ENCODE assay signal across 8 cellular contexts in the genomic region with DNA sequence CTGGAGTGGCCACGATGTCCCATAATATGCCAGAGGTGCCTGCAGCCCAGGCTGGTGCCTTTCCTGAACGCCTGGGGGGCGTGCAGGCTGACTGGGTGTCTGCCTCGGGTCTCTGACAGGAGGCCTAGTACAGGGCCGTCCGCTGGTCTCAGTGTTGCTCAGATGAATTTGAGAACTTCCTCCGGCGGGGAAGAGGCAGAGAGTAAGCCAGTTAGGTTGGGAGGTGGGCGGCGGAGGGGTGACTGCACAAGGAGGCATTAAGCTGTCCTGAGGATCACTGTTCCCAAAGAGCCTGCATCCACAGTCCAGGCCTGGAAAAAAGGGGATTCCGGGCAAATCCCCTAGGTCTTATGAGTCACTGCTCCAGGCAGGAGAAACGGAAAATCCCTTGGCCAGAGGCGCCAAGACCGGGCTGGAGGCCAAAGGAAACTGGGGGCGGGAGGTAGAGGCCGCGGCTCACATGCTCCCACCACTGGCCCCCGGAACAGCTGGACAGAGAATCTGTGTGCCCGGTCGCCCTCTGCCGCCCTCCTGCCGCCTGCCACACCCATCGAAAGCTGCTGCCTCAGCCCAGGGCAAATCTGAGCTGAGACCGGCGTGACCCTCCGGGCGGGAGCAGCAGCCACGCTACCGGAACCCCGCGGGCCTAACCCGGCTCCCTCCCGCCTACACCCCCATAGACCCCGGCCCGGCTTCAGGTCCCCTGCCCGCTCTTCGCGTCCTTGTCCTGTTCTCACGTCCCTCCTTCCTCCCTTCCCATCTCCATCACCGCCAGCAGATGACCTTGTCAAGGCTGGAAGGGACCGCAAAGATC. TPM values are rescaled to one million over a fixed set of nuclear protein-coding genes. Genes with fewer than 3 reads are reported as not detected.
A peak's percentile ranks its signal among the peaks of the same experiment; 100 is the strongest.
DNase-seq lines count a peak whose midpoint lies in the region; ATAC-seq and TF ChIP-seq lines count a peak whose summit lies in the region.

No MANE protein-coding gene starts in this region.

- in situ Hi-C loops in G401 (cut with HindIII; ENCODE audit: low sequenced_read_pairs) = no loop called here

- H3K4me1 Mint-ChIP-seq in activated naive CD4-positive, alpha-beta T cell treated with anti-CD3 and anti-CD28 coated beads, Interleukin-2, amount 50 U/mL, for 24 hours = peaks cover 46% of the 10 kb centered on the region
- H3K4me1 Mint-ChIP-seq in neural crest cell = peaks cover 11% of the 10 kb centered on the region

- peak overlapping the region; percentile 88 for H3K4me3 Mint-ChIP-seq in activated naive CD4-positive, alpha-beta T cell treated with anti-CD3 and anti-CD28 coated beads, Interleukin-2, amount 50 U/mL, for 24 hours
- H3K4me3 Mint-ChIP-seq in neural crest cell = peak overlapping the region; percentile 62

- H2AFZ ChIP-seq in MM.1S (ENCODE audit: low read length) = no peak overlapping the region

- peak overlapping the region; percentile 100 for H3K9ac ChIP-seq in MM.1S (ENCODE audit: low read length)

- H3K27ac Mint-ChIP-seq in activated naive CD4-positive, alpha-beta T cell treated with anti-CD3 and anti-CD28 coated beads, Interleukin-2, amount 50 U/mL, for 24 hours = peak overlapping the region; percentile 92
- H3K27ac Mint-ChIP-seq in neural crest cell (ENCODE audit: unreplicated experiment) = no peak overlapping the region

- H3K4me1 ChIP-seq in MM.1S (ENCODE audit: low read length) (peaks cover 28% of the 10 kb centered on the region), aorta (ENCODE audit: control insufficient read depth in 1 of 2, insufficient read depth in 2 of 2, low read length in 2 of 2) (peaks cover 0 to 3% of the 10 kb centered on the region in 2 donors)

- H3K36me3 Mint-ChIP-seq in activated naive CD4-positive, alpha-beta T cell treated with anti-CD3 and anti-CD28 coated beads, Interleukin-2, amount 50 U/mL, for 24 hours = no peaks in the 10 kb centered on the region
- H3K36me3 Mint-ChIP-seq in neural crest cell (ENCODE audit: low read depth) = no peaks in the 10 kb centered on the region

- H3K9me2 ChIP-seq in MM.1S (replicated peaks; ENCODE audit: insufficient read depth, low read length) = no peaks in the 10 kb centered on the region

- no peaks in the 10 kb centered on the region for H4K20me1 ChIP-seq in MM.1S (ENCODE audit: insufficient read depth, low read length)

- H3K9me3 ChIP-seq in MM.1S (replicated peaks; ENCODE audit: insufficient read depth, low read length) = no peaks in the 10 kb centered on the region
- no peaks in the 10 kb centered on the region for H3K9me3 ChIP-seq in aorta (ENCODE audit: control insufficient read depth, low read length)

- 0 to 2% methylated on average over 35 to 41 of the region's 41 CpGs for WGBS in aorta, 2 donors

- H3K27ac ChIP-seq in MM.1S (ENCODE audit: low read length) (peak overlapping the region; percentile 99), aorta (ENCODE audit: low read depth in 1 of 2, low read length in 2 of 2) (peak overlapping the region; percentile 37 to 90)

- DNase-seq in G401 (ENCODE audit: low spot score) = peak; percentile 58
- peak; percentile 85 for DNase-seq in MM.1S
- DNase-seq in globus pallidus (ENCODE audit: low spot score) = peak; percentile 86
- no peak for DNase-seq in neural crest cell (ENCODE audit: low read depth, low spot score)
- peak; percentile 96 to 99 for DNase-seq in aorta
- DNase-seq in NCI-H187 (lab: John Stamatoyannopoulos, UW) = no peak

- H3K27me3 ChIP-seq in MM.1S (replicated peaks; ENCODE audit: insufficient read depth, low read length) (no peaks in the 10 kb centered on the region), aorta (ENCODE audit: control insufficient read depth in 1 of 2, insufficient read depth in 2 of 2, low read length in 1 of 2) (no peaks in the 10 kb centered on the region)

- H3K4me3 ChIP-seq in MM.1S (ENCODE audit: low read length) = peak overlapping the region; percentile 92
- peak overlapping the region; percentile 4 to 88 for H3K4me3 ChIP-seq in aorta (ENCODE audit: low read length in 2 of 2)

- intact Hi-C loops in aorta (cut with DNase I) = loop anchor here in 1 of 2 donors (1.0 to 5.0 kb wide), 3 partner anchors 22 to 360 kb away; a partner anchor contains a TSS

- peak; percentile 81 for ATAC-seq in aorta (ENCODE audit: low FRiP score)
- no peak for ATAC-seq in HG03196 (IDR thresholded peaks at IDR 0.05; ENCODE audit: unreplicated experiment)

- H3K27me3 Mint-ChIP-seq in activated naive CD4-positive, alpha-beta T cell treated with anti-CD3 and anti-CD28 coated beads, Interleukin-2, amount 50 U/mL, for 24 hours = no peaks in the 10 kb centered on the region
- peaks cover 60% of the 10 kb centered on the region for H3K27me3 Mint-ChIP-seq in neural crest cell (ENCODE audit: low read depth)

- no peak for TF ChIP-seq CTCF in MM.1S (IDR thresholded peaks at IDR 0.05; ENCODE audit: low read length)
- no peak for TF ChIP-seq CTCF in neural crest cell (conservative IDR thresholded peaks at IDR 0.05)

- H3K9me3 Mint-ChIP-seq in activated naive CD4-positive, alpha-beta T cell treated with anti-CD3 and anti-CD28 coated beads, Interleukin-2, amount 50 U/mL, for 24 hours = no peaks in the 10 kb centered on the region
- no peaks in the 10 kb centered on the region for H3K9me3 Mint-ChIP-seq in neural crest cell

- peak overlapping the region; percentile 97 for H3K4me2 ChIP-seq in MM.1S (ENCODE audit: low read depth, low read length)

- peaks cover 4% of the 10 kb centered on the region; the same call in 1 of the 2 replicates for H3K36me3 ChIP-seq in MM.1S (replicated peaks; ENCODE audit: insufficient read depth, low read length)
- H3K36me3 ChIP-seq in aorta (ENCODE audit: control insufficient read depth in 1 of 2, insufficient read depth in 2 of 2, low read length in 1 of 2) = no peaks in the 10 kb centered on the region

- H3K79me2 ChIP-seq in MM.1S (ENCODE audit: low read length) = peaks cover 35% of the 10 kb centered on the region

- H3F3A ChIP-seq in MM.1S (ENCODE audit: insufficient read depth, low read length) = peaks cover 45% of the 10 kb centered on the region

RNA-seq across cellular contexts. Expression of a gene that starts 1.2 kb away (rescaled TPM):
- 2.1 and 2.7 TPM in 2 replicates for total RNA-seq in G401 (2014; rRNA removed; shearing (Covaris generic))
- total RNA-seq in neural crest cell (0.91 and 1.9 TPM in 2 replicates), aorta (10 to 100 TPM; 39.8 to 88.5 TPM)
- polyA plus RNA-seq in aorta = 10 to 100 TPM; 15.7 to 47.7 TPM

RNA-seq across cellular contexts. Expression of a gene that starts 19.6 kb away (rescaled TPM):
- 37.5 and 41.7 TPM in 2 replicates for total RNA-seq in G401 (2014; rRNA removed; shearing (Covaris generic))
- total RNA-seq in neural crest cell = 23.3 and 27.4 TPM in 2 replicates
- total RNA-seq in aorta = 10 to 100 TPM; 15.1 to 26.6 TPM
- 10 to 100 TPM; 10.0 to 12.8 TPM for polyA plus RNA-seq in aorta

RNA-seq across cellular contexts. Expression of a gene that starts 22.0 kb away (rescaled TPM):
- 18.6 and 18.7 TPM in 2 replicates for total RNA-seq in G401 (2014; rRNA removed; shearing (Covaris generic))
- total RNA-seq in neural crest cell = 49.3 and 53.3 TPM in 2 replicates
- 100 to 1,000 TPM; 104 to 122 TPM for total RNA-seq in aorta
- 100 to 1,000 TPM in 1 of 2 donors, 10 to 100 TPM in 1; 54.6 to 123 TPM for polyA plus RNA-seq in aorta

RNA-seq across cellular contexts. Expression of a gene that starts 27.5 kb away (rescaled TPM):
- total RNA-seq in G401 (2014; rRNA removed; shearing (Covaris generic)) = 102 and 134 TPM in 2 replicates
- total RNA-seq in neural crest cell = 111 and 115 TPM in 2 replicates
- total RNA-seq in aorta = 10 to 100 TPM; 51.3 to 65.4 TPM
- polyA plus RNA-seq in aorta = 100 to 1,000 TPM in 1 of 2 donors, 10 to 100 TPM in 1; 25.2 to 128 TPM

RNA-seq across cellular contexts. Expression of a gene that starts 32.9 kb away (rescaled TPM):
- 2.8 and 6.0 TPM in 2 replicates for total RNA-seq in G401 (2014; rRNA removed; shearing (Covaris generic))
- total RNA-seq in neural crest cell = 1.1 and 3.1 TPM in 2 replicates
- total RNA-seq in aorta = 10 to 100 TPM; 17.7 to 20.0 TPM
- polyA plus RNA-seq in aorta = 10 to 100 TPM in 1 of 2 donors, 1 to 10 TPM in 1; 3.8 to 23.1 TPM

Comparison
In these comparisons a context has a peak if more than half of its experiments do, and no peak if none do; other contexts are left out.
1. DNase-seq: peak in G401 (single experiment), MM.1S (single experiment), globus pallidus (single experiment) and aorta (2 of 2); none in neural crest cell (single experiment) and NCI-H187 (0 of 2).
2. RNA of a gene that starts 1.2 kb away (total RNA-seq): 39.8 to 88.5 TPM in aorta; 2.1 to 2.7 TPM in G401 and 0.91 to 1.9 TPM in neural crest cell; every median in the first group is over 10 times any median in the second.